Comparison of ENCODE assay signal across 16 cellular contexts in the genomic region with DNA sequence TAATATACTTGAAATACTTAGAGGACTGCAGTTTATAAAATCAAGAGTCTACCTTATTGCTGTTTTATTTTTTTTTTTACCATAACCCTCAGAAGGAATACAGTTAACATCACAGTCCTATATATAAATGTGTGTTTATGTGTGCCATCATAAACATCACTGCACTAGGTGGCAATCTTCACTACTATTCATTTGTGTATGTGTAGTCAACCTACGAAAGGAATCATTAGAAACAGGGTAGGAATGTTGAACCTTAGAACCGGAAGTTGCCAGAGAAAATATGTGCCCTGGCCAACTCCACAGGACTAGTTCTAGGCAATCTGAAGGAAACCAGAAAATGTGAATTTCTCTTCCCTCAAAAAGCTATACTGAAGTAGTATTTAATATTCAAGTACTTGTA. TPM values are rescaled to one million over a fixed set of nuclear protein-coding genes. Genes with fewer than 3 reads are reported as not detected.
DNase-seq lines count a peak whose midpoint lies in the region; ATAC-seq and TF ChIP-seq lines count a peak whose summit lies in the region.
"Had no signal": no experiment of that assay in that cellular context is flagged by ENCODE, and none has a peak within 500 bp of the region (broad histone marks: within the 10 kb centered on the region; RNA-seq: fewer than 3 reads in every experiment).

No MANE protein-coding gene starts in this region.

- peaks cover 6% of the 10 kb centered on the region for H3K79me1 ChIP-seq in mesenchymal stem cell (replicated peaks; ENCODE audit: low read length, poor library complexity, severe bottlenecking)

- H4K91ac ChIP-seq in mesenchymal stem cell (ENCODE audit: low read length): no peak overlapping the region

- no TSS peak for BruUV-seq in Calu3 (replicated peaks; lab: Mats Ljungman, UMichigan)

- H2BK120ac ChIP-seq in mesenchymal stem cell (ENCODE audit: low read depth, low read length): no peak overlapping the region

- H3K4ac ChIP-seq in mesenchymal stem cell (ENCODE audit: low read depth in 1 of 2, low read length in 2 of 2): no peak overlapping the region

- no peaks in the 10 kb centered on the region for H3K4me1 ChIP-seq in mesenchymal stem cell (ENCODE audit: control insufficient read depth, insufficient read depth, low read depth, low read length)

- no peak overlapping the region for H2AK5ac ChIP-seq in mesenchymal stem cell (ENCODE audit: low read length, severe bottlenecking)

- H3K27me3 Mint-ChIP-seq in Calu3 (ENCODE audit: unreplicated experiment) (no peaks in the 10 kb centered on the region), brain (peaks cover 4% of the 10 kb centered on the region)
- H3K27me3 Mint-ChIP-seq in activated naive CD4-positive, alpha-beta T cell treated with anti-CD3 and anti-CD28 coated beads, Interleukin-2, amount 10 ng/mL, durations not matched to agents 7 days and 5 days: no peaks in the 10 kb centered on the region
- H3K27me3 Mint-ChIP-seq: activated naive CD8-positive, alpha-beta T cell had no signal

- H4K8ac ChIP-seq in mesenchymal stem cell (ENCODE audit: low read length): no peak overlapping the region

- no peak for TF ChIP-seq CTCF in Calu3 (IDR thresholded peaks at IDR 0.05; ENCODE audit: unreplicated experiment)
- no peak for TF ChIP-seq CTCF in brain (conservative IDR thresholded peaks at IDR 0.05)

- no peak overlapping the region for H2BK5ac ChIP-seq in mesenchymal stem cell (ENCODE audit: low read depth, low read length, poor library complexity, severe bottlenecking)

- no peak overlapping the region for H3K14ac ChIP-seq in mesenchymal stem cell (ENCODE audit: low read length in 2 of 2)

- peak overlapping the region; percentile 36 for H3K4me3 Mint-ChIP-seq in Calu3 (ENCODE audit: low read depth, unreplicated experiment)
- H3K4me3 Mint-ChIP-seq in brain: peak overlapping the region in 4 of 5 experiments; percentile 22 to 85 (median 52)
- H3K4me3 Mint-ChIP-seq in activated naive CD4-positive, alpha-beta T cell treated with anti-CD3 and anti-CD28 coated beads, Interleukin-2, amount 10 ng/mL, durations not matched to agents 7 days and 5 days: no peak overlapping the region
- H3K4me3 Mint-ChIP-seq: activated naive CD8-positive, alpha-beta T cell had no signal

- H3K27ac ChIP-seq in mesenchymal stem cell (ENCODE audit: low read length, poor library complexity, severe bottlenecking): peak overlapping the region; percentile 71
- H3K27ac ChIP-seq: left lung, SJCRH30 had no signal

- peaks cover 5% of the 10 kb centered on the region for H3K4me1 Mint-ChIP-seq in Calu3 (ENCODE audit: low read depth, unreplicated experiment)
- peaks cover 42% of the 10 kb centered on the region for H3K4me1 Mint-ChIP-seq in brain
- peaks cover 41% of the 10 kb centered on the region for H3K4me1 Mint-ChIP-seq in activated naive CD4-positive, alpha-beta T cell treated with anti-CD3 and anti-CD28 coated beads, Interleukin-2, amount 10 ng/mL, durations not matched to agents 7 days and 5 days

- H2BK15ac ChIP-seq in mesenchymal stem cell (ENCODE audit: low read depth, poor library complexity, severe bottlenecking): no peak overlapping the region

- H3K36me3 Mint-ChIP-seq in Calu3 (ENCODE audit: insufficient read depth, unreplicated experiment) (peaks cover 27% of the 10 kb centered on the region), brain (peaks cover under 1% of the 10 kb centered on the region)
- peaks cover 19% of the 10 kb centered on the region for H3K36me3 Mint-ChIP-seq in activated naive CD4-positive, alpha-beta T cell treated with anti-CD3 and anti-CD28 coated beads, Interleukin-2, amount 10 ng/mL, durations not matched to agents 7 days and 5 days
- H3K36me3 Mint-ChIP-seq: activated naive CD8-positive, alpha-beta T cell had no signal

- CTCF ChIA-PET in Calu3 (lab: Charles Lee): interaction anchor here (0.6 to 0.7 kb wide), 2 partner anchors 416 to 504 kb away, joined by 3 to 4 read pairs; no protein-coding TSS in a partner anchor
- CTCF ChIA-PET in activated naive CD4-positive, alpha-beta T cell treated with anti-CD3 and anti-CD28 coated beads, Interleukin-2, amount 10 ng/mL, durations not matched to agents 7 days and 5 days (lab: Charles Lee): interaction anchor here (2.0 kb wide), 1 partner anchor 37 kb away, joined by 5 read pairs; no protein-coding TSS in a partner anchor

- no peak overlapping the region for H3K4me3 ChIP-seq in mesenchymal stem cell (ENCODE audit: insufficient read depth in 1 of 2, low read depth in 1 of 2, low read length in 2 of 2)
- H3K4me3 ChIP-seq: left lung, SJCRH30 had no signal

- no peak overlapping the region for H3K23ac ChIP-seq in mesenchymal stem cell (ENCODE audit: low read length in 2 of 2)

- H2AFZ ChIP-seq in mesenchymal stem cell (ENCODE audit: low read depth, low read length): no peak overlapping the region

- H3K18ac ChIP-seq in mesenchymal stem cell (ENCODE audit: low read depth in 1 of 2, low read length in 2 of 2): no peak overlapping the region

- peak overlapping the region; percentile 58 for H3K9ac ChIP-seq in mesenchymal stem cell (ENCODE audit: low read length)

- H3K9me3 Mint-ChIP-seq in Calu3 (ENCODE audit: low read depth, unreplicated experiment) (no peaks in the 10 kb centered on the region), brain (no peaks in the 10 kb centered on the region)
- no peaks in the 10 kb centered on the region for H3K9me3 Mint-ChIP-seq in activated naive CD4-positive, alpha-beta T cell treated with anti-CD3 and anti-CD28 coated beads, Interleukin-2, amount 10 ng/mL, durations not matched to agents 7 days and 5 days

- ATAC-seq in GM21786 (IDR thresholded peaks at IDR 0.05; ENCODE audit: unreplicated experiment) (no peak), HG03442 (IDR thresholded peaks at IDR 0.05; ENCODE audit: unreplicated experiment) (no peak)
- ATAC-seq: left lung, right cardiac atrium had no signal

- 52% methylated on average over 2 of the region's 2 CpGs for WGBS in mesenchymal stem cell

- peak; percentile 24 for DNase-seq in Calu3
- DNase-seq in LHCN-M2 (ENCODE audit: low read depth): peak; percentile 62
- peak; percentile 33 for DNase-seq in mesenchymal stem cell
- DNase-seq in activated naive CD4-positive, alpha-beta T cell treated with anti-CD3 and anti-CD28 coated beads, Interleukin-2, amount 10 ng/mL, durations not matched to agents 7 days and 5 days: no peak
- no peak for DNase-seq in middle frontal gyrus (ENCODE audit: extremely low spot score, low spot score)
- DNase-seq: activated CD4-positive, alpha-beta T cell treated with anti-CD3 and anti-CD28 coated beads, Interleukin-2, amount 50 U/mL, for 48 hours; Caco-2; left lung; NCI-H2029 treated with DMSO at 0.1 percent for 48 hours; right cardiac atrium; SJCRH30 had no signal

- no peaks in the 10 kb centered on the region for H3K9me3 ChIP-seq in mesenchymal stem cell (ENCODE audit: control insufficient read depth, low read length)
- H3K9me3 ChIP-seq: Caco-2, left lung, SJCRH30 had no signal

- no peaks in the 10 kb centered on the region for H3K27me3 ChIP-seq in mesenchymal stem cell (ENCODE audit: control insufficient read depth in 1 of 2, insufficient read depth in 1 of 2, low read length in 2 of 2)
- H3K27me3 ChIP-seq: left lung, SJCRH30 had no signal

- H3K27ac Mint-ChIP-seq in Calu3 (ENCODE audit: unreplicated experiment) (peak overlapping the region; percentile 68), brain (peak overlapping the region in 2 of 5 experiments; percentile 31 to 82)
- no peak overlapping the region for H3K27ac Mint-ChIP-seq in activated naive CD4-positive, alpha-beta T cell treated with anti-CD3 and anti-CD28 coated beads, Interleukin-2, amount 10 ng/mL, durations not matched to agents 7 days and 5 days
- H3K27ac Mint-ChIP-seq: activated naive CD8-positive, alpha-beta T cell had no signal

- no peak overlapping the region for H2BK12ac ChIP-seq in mesenchymal stem cell (ENCODE audit: low read length in 2 of 2)

- H3K4me2 ChIP-seq in mesenchymal stem cell (ENCODE audit: low read length, poor library complexity, severe bottlenecking): no peak overlapping the region

- intact Hi-C loops in Calu3 (cut with micrococcal nuclease; ENCODE audit: unreplicated experiment): loop anchor here (5.0 to 10.0 kb wide), 3 partner anchors 75 to 617 kb away; no protein-coding TSS in a partner anchor

- H3K36me3 ChIP-seq in mesenchymal stem cell (ENCODE audit: control insufficient read depth in 1 of 2, insufficient read depth in 2 of 2, low read depth in 1 of 2, low read length in 2 of 2): peaks cover 0 to 8% of the 10 kb centered on the region in 2 experiments

RNA-seq across cellular contexts. Expression of a gene that starts 3.4 kb away (rescaled TPM):
- total RNA-seq in Calu3 (2022) (29.6 and 34.8 TPM in 2 replicates), LHCN-M2 (2014; rRNA removed) (25.4 and 30.8 TPM in 2 replicates)
- 2.8 TPM for polyA plus RNA-seq in LHCN-M2 (2012)
- polyA plus RNA-seq in brain (ENCODE audit: insufficient read depth, low read depth, low replicate concordance): 0.95 TPM
- polyA plus RNA-seq in mesenchymal stem cell (2013, experiment 1 of 2): 2.2 TPM
- 2.6 TPM for polyA plus RNA-seq in mesenchymal stem cell (2013, experiment 2 of 2)

RNA-seq across cellular contexts. Expression of a gene that starts 3.7 kb away (rescaled TPM):
- total RNA-seq in Calu3 (2022) (29.6 and 31.6 TPM in 2 replicates), LHCN-M2 (2014; rRNA removed) (25.8 and 30.4 TPM in 2 replicates)
- polyA plus RNA-seq in LHCN-M2 (2012): 6.5 TPM
- 4.1 TPM for polyA plus RNA-seq in brain (ENCODE audit: insufficient read depth, low read depth, low replicate concordance)
- polyA plus RNA-seq in mesenchymal stem cell (2013, experiment 1 of 2): 21.0 TPM
- 21.2 TPM for polyA plus RNA-seq in mesenchymal stem cell (2013, experiment 2 of 2)

RNA-seq across cellular contexts. Expression of a gene that starts 58.9 kb away (rescaled TPM):
- total RNA-seq in Calu3 (2022) (not detected in 2 replicates), LHCN-M2 (2014; rRNA removed) (0.46 TPM in 1 of 2 replicates, not detected in the other)
- not detected for polyA plus RNA-seq in LHCN-M2 (2012)
- not detected for polyA plus RNA-seq in brain (ENCODE audit: insufficient read depth, low read depth, low replicate concordance)
- not detected for polyA plus RNA-seq in mesenchymal stem cell (2013, experiment 1 of 2)
- not detected for polyA plus RNA-seq in mesenchymal stem cell (2013, experiment 2 of 2)
- total RNA-seq: Caco-2, H1, left lung, right cardiac atrium, SJCRH30 had no signal
- polyA plus RNA-seq: H1, right cardiac atrium had no signal

Comparison
In these comparisons a context has a peak if more than half of its experiments do, and no peak if none do; other contexts are left out.
1. DNase-seq: peak in Calu3 (single experiment), LHCN-M2 (single experiment) and mesenchymal stem cell (single experiment); none in activated naive CD4-positive, alpha-beta T cell treated with anti-CD3 and anti-CD28 coated beads, Interleukin-2, amount 10 ng/mL, durations not matched to agents 7 days and 5 days (single experiment) and middle frontal gyrus (single experiment).